ENCODE assay signal across 33 cellular contexts in genomic region chr1:225946803-225947202, GRCh38. TPM values are rescaled to one million over a fixed set of nuclear protein-coding genes. Genes with fewer than 3 reads are reported as not detected.
DNase-seq lines count a peak whose midpoint lies in the region; ATAC-seq, FAIRE-seq and TF ChIP-seq lines count a peak whose summit lies in the region.
"Had no signal": no experiment of that assay in that cellular context is flagged by ENCODE, and none has a peak within 500 bp of the region (broad histone marks: within the 10 kb centered on the region; RNA-seq: fewer than 3 reads in every experiment).

No MANE protein-coding gene starts in this region.

- FAIRE-seq in K562 (lab: Jason Lieb, UNC): no peak
- FAIRE-seq: A204.1, GM12878, GM12892, GM18507 had no signal

- no peak overlapping the region for H2BK120ac ChIP-seq in mesendoderm (ENCODE audit: low read depth, low read length)

- H4K20me1 ChIP-seq in K562 (replicated peaks; ENCODE audit: control insufficient read depth, insufficient read depth, low read length): no peaks in the 10 kb centered on the region
- H4K20me1 ChIP-seq: BLaER1 had no signal

- H3K4me2 ChIP-seq in K562 (ENCODE audit: insufficient read depth, low read length) (no peak overlapping the region), mesendoderm (ENCODE audit: low read length) (no peak overlapping the region)
- H3K4me2 ChIP-seq: BLaER1 had no signal

- no peak overlapping the region for H4K5ac ChIP-seq in mesendoderm (ENCODE audit: low read length)

- in situ Hi-C loops in K562 (cut with MboI): no loop called here

- H3K27me3 ChIP-seq in HUES48 (ENCODE audit: control insufficient read depth, insufficient read depth, low read length) (peaks cover 5% of the 10 kb centered on the region; the same call in 1 of the 2 replicates), K562 (ENCODE audit: control insufficient read depth in 2 of 2, insufficient read depth in 2 of 2, low read length in 2 of 2) (no peaks in the 10 kb centered on the region), mesendoderm (ENCODE audit: insufficient read depth, low read length, poor library complexity) (no peaks in the 10 kb centered on the region), spleen (replicated peaks in 1 of 7) (peaks cover 0 to 20% (median 0%) of the 10 kb centered on the region in 7 donors), ascending aorta (no peaks in the 10 kb centered on the region)
- H3K27me3 ChIP-seq: BE2C, BLaER1 had no signal

- no peak overlapping the region for H2AFZ ChIP-seq in K562 (ENCODE audit: low read depth, low read length)

- H3K36me3 ChIP-seq in HUES48 (ENCODE audit: control insufficient read depth, insufficient read depth, low read length) (no peaks in the 10 kb centered on the region), K562 (ENCODE audit: control insufficient read depth, insufficient read depth, low read length) (no peaks in the 10 kb centered on the region), mesendoderm (ENCODE audit: control insufficient read depth, insufficient read depth, low read length) (no peaks in the 10 kb centered on the region), spleen (no peaks in the 10 kb centered on the region), ascending aorta (no peaks in the 10 kb centered on the region)
- H3K36me3 ChIP-seq: BE2C, BLaER1 had no signal

- intact Hi-C loops in K562 (cut with micrococcal nuclease) (no loop called here), spleen (cut with DNase I; ENCODE audit: low total_unique reads) (no loop called here), sciatic nerve (cut with DNase I) (no loop called here), ascending aorta (cut with DNase I) (no loop called here)

- TF ChIP-seq EP300 in K562 (IDR thresholded peaks at IDR 0.05; ENCODE audit: low read length): no peak

- H3K4me1 ChIP-seq in HUES48 (ENCODE audit: control insufficient read depth, insufficient read depth, low read length): peaks cover 59% of the 10 kb centered on the region
- peaks cover 15 to 18% of the 10 kb centered on the region in 2 experiments; a peak in 4 of 5 replicates for H3K4me1 ChIP-seq in K562 (replicated peaks in 1 of 2; ENCODE audit: control insufficient read depth in 2 of 2, insufficient read depth in 2 of 2, low read length in 2 of 2)
- H3K4me1 ChIP-seq in mesendoderm (ENCODE audit: control insufficient read depth, low read depth, low read length): peaks cover 28% of the 10 kb centered on the region
- H3K4me1 ChIP-seq in spleen: peaks cover 0 to 22% (median 14%) of the 10 kb centered on the region in 6 donors
- H3K4me1 ChIP-seq in ascending aorta: peaks cover 0 to under 1% of the 10 kb centered on the region in 2 donors
- H3K4me1 ChIP-seq: BE2C had no signal

- H3K18ac ChIP-seq in mesendoderm (ENCODE audit: low read length): no peak overlapping the region

- H3K9me1 ChIP-seq in K562 (ENCODE audit: control insufficient read depth, insufficient read depth, low read length): no peaks in the 10 kb centered on the region

- 66% methylated on average over 5 of the region's 5 CpGs for WGBS in K562 (ENCODE audit: insufficient coverage, low coverage, missing lambda C conversion rate)
- WGBS in mesendoderm (ENCODE audit: extremely low coverage, insufficient coverage, low lambda C conversion rate): no CpG with 5 or more reads among the region's 5 CpGs
- WGBS in spleen, 5 donors: 90 to 97% (median 94%) methylated on average over 5 of the region's 5 CpGs

- no peak overlapping the region for H3K9ac ChIP-seq in HUES48 (ENCODE audit: low read depth, low read length)
- no peak overlapping the region for H3K9ac ChIP-seq in K562 (ENCODE audit: insufficient read depth in 1 of 2, low read depth in 2 of 2, low read length in 2 of 2)
- H3K9ac ChIP-seq in mesendoderm (ENCODE audit: low read length): no peak overlapping the region
- H3K9ac ChIP-seq: BLaER1 had no signal

- H3K4me3 ChIP-seq in HUES48 (ENCODE audit: low read depth, low read length) (no peak overlapping the region), K562 (no peak overlapping the region), mesendoderm (ENCODE audit: low read length) (no peak overlapping the region), spleen (no peak overlapping the region), ascending aorta (no peak overlapping the region)
- H3K4me3 ChIP-seq: BLaER1, GM12878 had no signal

- H3K56ac ChIP-seq in mesendoderm (ENCODE audit: low read length): no peak overlapping the region

- no peaks in the 10 kb centered on the region for H3K79me2 ChIP-seq in K562 (ENCODE audit: control insufficient read depth, insufficient read depth, low read length)
- no peaks in the 10 kb centered on the region for H3K79me2 ChIP-seq in mesendoderm (ENCODE audit: control insufficient read depth, insufficient read depth, low read length)

- H3K27ac ChIP-seq in HUES48 (ENCODE audit: low read depth, low read length) (peak overlapping the region; percentile 96), K562 (ENCODE audit: extremely low read depth, low read depth, low read length) (no peak overlapping the region), mesendoderm (ENCODE audit: low read depth, low read length) (no peak overlapping the region), spleen (no peak overlapping the region), ascending aorta (no peak overlapping the region)
- H3K27ac ChIP-seq: BLaER1 had no signal

- no peak overlapping the region for H3K4ac ChIP-seq in mesendoderm (ENCODE audit: low read depth, low read length)

- POLR2A ChIA-PET in K562 (lab: Yijun Ruan, JAX): interaction anchor here (2.4 kb wide), 1 partner anchor 10 kb away, joined by 10 read pairs; no protein-coding TSS in a partner anchor

- TF ChIP-seq CTCF in K562 (IDR thresholded peaks at IDR 0.05 in 2 of 3, conservative IDR thresholded peaks at IDR 0.05 in 1 of 3; ENCODE audit: insufficient read depth in 2 of 3, low read depth in 1 of 3, low read length in 3 of 3) (no peak), spleen (IDR thresholded peaks at IDR 0.05 in 8 of 11, conservative IDR thresholded peaks at IDR 0.05 in 3 of 11) (no peak), ascending aorta (IDR thresholded peaks at IDR 0.05) (no peak)

- no peak for ATAC-seq in K562
- no peak for ATAC-seq in sciatic nerve
- ATAC-seq: GM12878 had no signal

- no TSS peak for BruUV-seq in K562 (replicated peaks; lab: Mats Ljungman, UMichigan)

- H2BK15ac ChIP-seq in mesendoderm (replicated peaks; ENCODE audit: low read depth): no peak overlapping the region

- CTCF ChIA-PET in K562 (lab: Yijun Ruan, JAX; ENCODE audit: low intra/inter-chr PET ratio): interaction anchor here (0.5 kb wide), 1 partner anchor 75 kb away, joined by 3 read pairs; no protein-coding TSS in a partner anchor

- no peak for TF ChIP-seq RAD21 in K562 (CRISPR knock-in tag; conservative IDR thresholded peaks at IDR 0.05 in 1 of 2, IDR thresholded peaks at IDR 0.05 in 1 of 2)

- DNase-seq in K562 (ENCODE audit: extremely low read depth in 1 of 4, low spot score in 3 of 4): no peak
- no peak for DNase-seq in mesendoderm
- peak; percentile 4 for DNase-seq in spleen
- DNase-seq in sciatic nerve (ENCODE audit: low spot score): no peak
- no peak for DNase-seq in HuH-7.5 (ENCODE audit: low spot score)
- no peak for DNase-seq in NCI-H1092 (lab: John Stamatoyannopoulos, UW)
- DNase-seq in ascending aorta (ENCODE audit: low spot score in 2 of 2): no peak
- DNase-seq: 8988T; ACHN; BE2C; C1 segment of cervical spinal cord; CD4-positive, alpha-beta memory T cell; CD4-positive, CD25-positive, alpha-beta regulatory T cell; CD8-positive, alpha-beta memory T cell; COR-L47; DMS 273 treated with DMSO at 0.1 percent for 48 hours; DMS153; DMS53; DMS79; DND-41; EL; GDM1 had no signal

- H3K79me1 ChIP-seq in mesendoderm (ENCODE audit: low read length): no peaks in the 10 kb centered on the region

- peak overlapping the region; percentile 51 for H2BK5ac ChIP-seq in mesendoderm (ENCODE audit: low read length)

- TF ChIP-seq POLR2A in K562 (conservative IDR thresholded peaks at IDR 0.05): no peak
- TF ChIP-seq POLR2A in spleen (IDR thresholded peaks at IDR 0.05): no peak

- no peak overlapping the region for H4K8ac ChIP-seq in mesendoderm (ENCODE audit: low read depth, low read length)

- no peak overlapping the region for H2AK5ac ChIP-seq in mesendoderm (ENCODE audit: low read length)

- H3K9me3 ChIP-seq in HUES48 (ENCODE audit: control insufficient read depth, insufficient read depth, low read length): no peaks in the 10 kb centered on the region
- no peaks in the 10 kb centered on the region for H3K9me3 ChIP-seq in K562 (replicated peaks; ENCODE audit: control insufficient read depth, insufficient read depth, low read depth, low read length)
- H3K9me3 ChIP-seq in spleen: no peaks in the 10 kb centered on the region
- no peaks in the 10 kb centered on the region for H3K9me3 ChIP-seq in ascending aorta
- H3K9me3 ChIP-seq: BE2C, BLaER1 had no signal

- no peak overlapping the region for H3K23ac ChIP-seq in mesendoderm (ENCODE audit: low read length)

RNA-seq across cellular contexts. Expression of gene LEFTY2, which starts 5.8 kb away (rescaled TPM):
- total RNA-seq in K562 (2011; cell fraction: chromatin; rRNA removed; ENCODE audit: low replicate concordance): 0.23 TPM in 1 of 2 replicates, not detected in the other
- not detected in 2 replicates for total RNA-seq in K562 (2011; cell fraction: nucleolus; rRNA removed)
- total RNA-seq in K562 (2011; cell fraction: nucleoplasm; rRNA removed): 0.29 TPM in 1 of 2 replicates, not detected in the other
- total RNA-seq in K562 (2014; rRNA removed) (0.08 and 0.14 TPM in 2 replicates), K562 (2014; rRNA removed; fragmentation: Illumina TruSeq; extraction: Trizol) (not detected in 2 replicates), K562 (2015; rRNA removed; fragmentation: Illumina TruSeq; extraction: Trizol) (not detected in 2 replicates), K562 (2021) (not detected in 2 replicates), spleen (under 1 TPM in 3 of 7 donors, not detected in 4; 0.34 to 0.54 (median 0.37) TPM), sciatic nerve (0.31 TPM), ascending aorta (2.6 TPM)
- polyA plus RNA-seq in K562 (2011; rRNA removed) (0.04 and 0.07 TPM in 2 replicates), K562 (2014; fragmentation: Illumina TruSeq; extraction: Trizol) (not detected in 2 replicates), K562 (2014; fragmentation: Nextera tagmentation; extraction: Ambion mirVana) (not detected), K562 (2014; rRNA removed) (0.78 TPM in 1 of 2 replicates, not detected in the other), spleen (under 1 TPM; 0.06 to 0.65 (median 0.11) TPM)
- 0.03 and 0.06 TPM in 2 replicates for polyA plus RNA-seq in K562 (2011; cell fraction: cytosol; rRNA removed)
- polyA plus RNA-seq in K562 (2011; cell fraction: nucleus; rRNA removed): 0.06 TPM in 1 of 2 replicates, not detected in the other
- 0.04 TPM in 2 replicates for polyA plus RNA-seq in K562 (2012)
- polyA minus RNA-seq in K562 (2011; rRNA and poly(A)+ RNA removed): not detected in 2 replicates
- not detected in 2 replicates for polyA minus RNA-seq in K562 (2011; cell fraction: cytosol; rRNA and poly(A)+ RNA removed)
- polyA minus RNA-seq in K562 (2011; cell fraction: nucleus; rRNA and poly(A)+ RNA removed): not detected in 2 replicates
- polyA plus RNA-seq in mesendoderm (2013, experiment 1 of 2): 11.8 TPM
- 13.3 TPM for polyA plus RNA-seq in mesendoderm (2013, experiment 2 of 2)
- total RNA-seq: A673; CD4-positive, alpha-beta memory T cell; CD4-positive, CD25-positive, alpha-beta regulatory T cell; CD8-positive, alpha-beta memory T cell; Daoy; G401; GM12878 had no signal
- polyA plus RNA-seq: AG04450; CD14-positive monocyte; CD4-positive, alpha-beta memory T cell; CD4-positive, CD25-positive, alpha-beta regulatory T cell; CD8-positive, alpha-beta memory T cell; GM12878 had no signal

RNA-seq across cellular contexts. Expression of gene PYCR2, which starts 22.8 kb away (rescaled TPM):
- 118 and 268 TPM in 2 replicates for total RNA-seq in K562 (2011; cell fraction: chromatin; rRNA removed; ENCODE audit: low replicate concordance)
- 193 and 210 TPM in 2 replicates for total RNA-seq in K562 (2011; cell fraction: nucleolus; rRNA removed)
- 181 and 191 TPM in 2 replicates for total RNA-seq in K562 (2011; cell fraction: nucleoplasm; rRNA removed)
- total RNA-seq in K562 (2014; rRNA removed) (162 and 176 TPM in 2 replicates), K562 (2014; rRNA removed; fragmentation: Illumina TruSeq; extraction: Trizol) (75.2 and 76.7 TPM in 2 replicates), K562 (2015; rRNA removed; fragmentation: Illumina TruSeq; extraction: Trizol) (79.2 and 83.5 TPM in 2 replicates), K562 (2021) (200 and 219 TPM in 2 replicates), spleen (10 to 100 TPM; 50.0 to 72.8 (median 67.6) TPM), sciatic nerve (52.2 TPM), ascending aorta (126 TPM)
- polyA plus RNA-seq in K562 (2011; rRNA removed) (127 and 246 TPM in 2 replicates), K562 (2014; fragmentation: Illumina TruSeq; extraction: Trizol) (154 and 187 TPM in 2 replicates), K562 (2014; fragmentation: Nextera tagmentation; extraction: Ambion mirVana) (1 to 10 TPM; 5.5 to 7.9 TPM), K562 (2014; rRNA removed) (195 and 208 TPM in 2 replicates), spleen (10 to 100 TPM; 68.1 to 80.4 (median 79.9) TPM)
- 168 and 216 TPM in 2 replicates for polyA plus RNA-seq in K562 (2011; cell fraction: cytosol; rRNA removed)
- 321 and 394 TPM in 2 replicates for polyA plus RNA-seq in K562 (2011; cell fraction: nucleus; rRNA removed)
- 161 and 213 TPM in 2 replicates for polyA plus RNA-seq in K562 (2012)
- 79.4 and 82.2 TPM in 2 replicates for polyA minus RNA-seq in K562 (2011; rRNA and poly(A)+ RNA removed)
- 58.5 and 79.5 TPM in 2 replicates for polyA minus RNA-seq in K562 (2011; cell fraction: cytosol; rRNA and poly(A)+ RNA removed)
- 66.8 and 85.3 TPM in 2 replicates for polyA minus RNA-seq in K562 (2011; cell fraction: nucleus; rRNA and poly(A)+ RNA removed)
- polyA plus RNA-seq in mesendoderm (2013, experiment 1 of 2): 94.1 TPM
- 95.3 TPM for polyA plus RNA-seq in mesendoderm (2013, experiment 2 of 2)

RNA-seq across cellular contexts. Expression of gene SDE2, which starts 52.3 kb away (rescaled TPM):
- 30.3 and 54.4 TPM in 2 replicates for total RNA-seq in K562 (2011; cell fraction: chromatin; rRNA removed; ENCODE audit: low replicate concordance)
- 21.3 and 22.5 TPM in 2 replicates for total RNA-seq in K562 (2011; cell fraction: nucleolus; rRNA removed)
- 40.9 and 49.1 TPM in 2 replicates for total RNA-seq in K562 (2011; cell fraction: nucleoplasm; rRNA removed)
- total RNA-seq in K562 (2014; rRNA removed) (44.9 and 46.0 TPM in 2 replicates), K562 (2014; rRNA removed; fragmentation: Illumina TruSeq; extraction: Trizol) (62.3 and 72.5 TPM in 2 replicates), K562 (2015; rRNA removed; fragmentation: Illumina TruSeq; extraction: Trizol) (42.7 and 43.0 TPM in 2 replicates), K562 (2021) (45.3 and 50.5 TPM in 2 replicates), spleen (10 to 100 TPM; 18.4 to 23.6 (median 21.7) TPM), sciatic nerve (22.3 TPM), ascending aorta (12.3 TPM)
- polyA plus RNA-seq in K562 (2011; rRNA removed) (35.6 and 49.1 TPM in 2 replicates), K562 (2014; fragmentation: Illumina TruSeq; extraction: Trizol) (35.7 and 39.9 TPM in 2 replicates), K562 (2014; fragmentation: Nextera tagmentation; extraction: Ambion mirVana) (10 to 100 TPM; 14.3 to 19.3 TPM), K562 (2014; rRNA removed) (44.6 and 46.1 TPM in 2 replicates), spleen (1 to 10 TPM; 4.6 to 9.9 (median 5.6) TPM)
- 19.9 and 37.9 TPM in 2 replicates for polyA plus RNA-seq in K562 (2011; cell fraction: cytosol; rRNA removed)
- polyA plus RNA-seq in K562 (2011; cell fraction: nucleus; rRNA removed): 10.7 and 11.3 TPM in 2 replicates
- polyA plus RNA-seq in K562 (2012): 13.2 and 19.6 TPM in 2 replicates
- 55.7 and 62.4 TPM in 2 replicates for polyA minus RNA-seq in K562 (2011; rRNA and poly(A)+ RNA removed)
- polyA minus RNA-seq in K562 (2011; cell fraction: cytosol; rRNA and poly(A)+ RNA removed): 24.8 and 29.7 TPM in 2 replicates
- 11.2 and 15.9 TPM in 2 replicates for polyA minus RNA-seq in K562 (2011; cell fraction: nucleus; rRNA and poly(A)+ RNA removed)
- polyA plus RNA-seq in mesendoderm (2013, experiment 1 of 2): 12.6 TPM
- polyA plus RNA-seq in mesendoderm (2013, experiment 2 of 2): 13.0 TPM

RNA-seq across cellular contexts. Expression of gene LEFTY1, which starts 57.9 kb away (rescaled TPM):
- total RNA-seq in K562 (2011; cell fraction: chromatin; rRNA removed; ENCODE audit: low replicate concordance): 0.88 and 1.0 TPM in 2 replicates
- total RNA-seq in K562 (2011; cell fraction: nucleolus; rRNA removed): 1.2 TPM in 1 of 2 replicates, not detected in the other
- total RNA-seq in K562 (2011; cell fraction: nucleoplasm; rRNA removed): 1.1 TPM in 1 of 2 replicates, not detected in the other
- total RNA-seq in K562 (2014; rRNA removed) (0.16 TPM in 1 of 2 replicates, not detected in the other), K562 (2014; rRNA removed; fragmentation: Illumina TruSeq; extraction: Trizol) (0.07 TPM in 1 of 2 replicates, not detected in the other), K562 (2015; rRNA removed; fragmentation: Illumina TruSeq; extraction: Trizol) (not detected in 2 replicates), K562 (2021) (0.20 and 0.24 TPM in 2 replicates), spleen (under 1 TPM in 4 of 7 donors, not detected in 3; 0.34 to 0.95 (median 0.48) TPM), sciatic nerve (0.89 TPM), ascending aorta (not detected)
- polyA plus RNA-seq in K562 (2011; rRNA removed) (0.09 and 0.21 TPM in 2 replicates), K562 (2014; fragmentation: Illumina TruSeq; extraction: Trizol) (0.15 TPM in 1 of 2 replicates, not detected in the other), K562 (2014; fragmentation: Nextera tagmentation; extraction: Ambion mirVana) (not detected), K562 (2014; rRNA removed) (0.13 TPM in 1 of 2 replicates, not detected in the other), spleen (under 1 TPM; 0.06 to 0.09 (median 0.09) TPM)
- polyA plus RNA-seq in K562 (2011; cell fraction: cytosol; rRNA removed): 0.09 and 0.30 TPM in 2 replicates
- 0.41 and 0.67 TPM in 2 replicates for polyA plus RNA-seq in K562 (2011; cell fraction: nucleus; rRNA removed)
- 0.04 and 0.07 TPM in 2 replicates for polyA plus RNA-seq in K562 (2012)
- not detected in 2 replicates for polyA minus RNA-seq in K562 (2011; rRNA and poly(A)+ RNA removed)
- polyA minus RNA-seq in K562 (2011; cell fraction: cytosol; rRNA and poly(A)+ RNA removed): not detected in 2 replicates
- 0.22 and 0.27 TPM in 2 replicates for polyA minus RNA-seq in K562 (2011; cell fraction: nucleus; rRNA and poly(A)+ RNA removed)
- polyA plus RNA-seq in mesendoderm (2013, experiment 1 of 2): 42.5 TPM
- polyA plus RNA-seq in mesendoderm (2013, experiment 2 of 2): 42.7 TPM
- total RNA-seq: A673; CD8-positive, alpha-beta memory T cell; Daoy; G401 had no signal
- polyA plus RNA-seq: CD14-positive monocyte; CD4-positive, alpha-beta memory T cell had no signal
